In the genomic region with DNA sequence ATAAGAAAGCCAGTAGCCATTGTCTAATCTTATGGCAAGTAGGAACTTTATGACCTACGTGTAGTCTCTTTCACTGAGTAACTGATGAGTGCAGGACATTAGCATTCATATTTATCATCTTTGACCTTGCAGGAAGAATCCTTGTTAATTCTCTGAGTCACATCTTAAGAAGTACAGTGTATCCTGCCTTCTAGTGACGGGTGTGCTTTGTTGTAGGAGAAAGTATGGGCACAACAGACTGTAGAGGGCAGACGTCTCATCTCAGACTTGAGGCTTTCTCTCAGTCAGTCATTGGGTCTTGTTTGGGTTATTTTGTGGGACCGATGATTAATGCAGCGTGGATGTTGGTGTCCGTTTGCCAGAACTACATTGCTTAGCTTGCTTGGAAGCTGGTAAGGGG, we compare ENCODE assay signal across 12 cellular contexts. TPM values are rescaled to one million over a fixed set of nuclear protein-coding genes. Genes with fewer than 3 reads are reported as not detected.
DNase-seq lines count a peak whose midpoint lies in the region; ATAC-seq, FAIRE-seq and TF ChIP-seq lines count a peak whose summit lies in the region.
"Had no signal": no experiment of that assay in that cellular context is flagged by ENCODE, and none has a peak within 500 bp of the region (broad histone marks: within the 10 kb centered on the region; RNA-seq: fewer than 3 reads in every experiment).

No MANE protein-coding gene starts in this region.

- H3K36me3 ChIP-seq in astrocyte (ENCODE audit: insufficient read depth, low read length), result peaks cover 12% of the 10 kb centered on the region

- H2AFZ ChIP-seq in astrocyte (ENCODE audit: low read depth, low read length), result no peak overlapping the region

- no peaks in the 10 kb centered on the region for H3K27me3 Mint-ChIP-seq in astrocyte (ENCODE audit: low read depth, unreplicated experiment)

- no peak overlapping the region for H3K4me3 Mint-ChIP-seq in astrocyte (ENCODE audit: unreplicated experiment)
- H3K4me3 Mint-ChIP-seq: activated T-cell treated with anti-CD3 and anti-CD28 coated beads, Interleukin-2, amount 50 U/mL, for 72 hours had no signal

- peak; percentile 99 for FAIRE-seq in astrocyte (lab: Jason Lieb, UNC)
- FAIRE-seq: islet of Langerhans had no signal

- H3K9ac ChIP-seq in astrocyte (ENCODE audit: low read length), result peak overlapping the region; percentile 56

- peaks cover 9% of the 10 kb centered on the region for H3K4me1 Mint-ChIP-seq in astrocyte (ENCODE audit: low read depth, unreplicated experiment)

- POLR2A ChIA-PET in AG04450 (lab: Yijun Ruan, JAX), result interaction anchor here (0.6 kb wide), 1 partner anchor 92 kb away, joined by 5 read pairs; no protein-coding TSS in a partner anchor

- peak; percentile 76 for DNase-seq in AG04450 (ENCODE audit: low read depth, low spot score)
- peak; percentile 95 for DNase-seq in HT1080 (ENCODE audit: low read depth)
- DNase-seq in astrocyte (ENCODE audit: low read depth), result peak; percentile 94
- DNase-seq in iris pigment epithelial cell (ENCODE audit: low read depth), result peak; percentile 99
- no peak for DNase-seq in activated CD8-positive, alpha-beta memory T cell treated with anti-CD3 and anti-CD28 coated beads for 24 hours
- no peak for DNase-seq in activated CD8-positive, alpha-beta memory T cell treated with anti-CD3 and anti-CD28 coated beads, Interleukin-2, amount 50 U/mL, for 48 hours
- DNase-seq in midbrain (lab: John Stamatoyannopoulos, UW), result no peak
- DNase-seq: activated T-cell treated with anti-CD3 and anti-CD28 coated beads, Interleukin-2, amount 50 U/mL, for 72 hours; NCI-H774 had no signal

- H3K9me3 Mint-ChIP-seq in astrocyte (ENCODE audit: unreplicated experiment), result no peaks in the 10 kb centered on the region
- H3K9me3 Mint-ChIP-seq: activated T-cell treated with anti-CD3 and anti-CD28 coated beads, Interleukin-2, amount 50 U/mL, for 72 hours had no signal

- TF ChIP-seq CTCF in AG04450 (IDR thresholded peaks at IDR 0.05; ENCODE audit: low read depth, low read length) (peak; percentile 72), astrocyte (IDR thresholded peaks at IDR 0.05; ENCODE audit: insufficient read depth, low read depth, low read length) (peak; percentile 56)

- no peak overlapping the region for H3K27ac ChIP-seq in AG04450 (ENCODE audit: low read depth, low read length)
- H3K27ac ChIP-seq in astrocyte (ENCODE audit: low read depth, low read length), result peak overlapping the region; percentile 71
- H3K27ac ChIP-seq: C4-2B had no signal

- peaks cover 14% of the 10 kb centered on the region for H3K4me1 ChIP-seq in astrocyte (ENCODE audit: insufficient read depth, low read length)

- peaks cover 14% of the 10 kb centered on the region for H3K79me2 ChIP-seq in astrocyte (ENCODE audit: insufficient read depth, low read length)

- peak overlapping the region; percentile 36 for H3K4me2 ChIP-seq in astrocyte (ENCODE audit: low read length)

- no peak overlapping the region for H3K27ac Mint-ChIP-seq in astrocyte (ENCODE audit: unreplicated experiment)
- H3K27ac Mint-ChIP-seq: activated T-cell treated with anti-CD3 and anti-CD28 coated beads, Interleukin-2, amount 50 U/mL, for 72 hours had no signal

- no peaks in the 10 kb centered on the region for H4K20me1 ChIP-seq in astrocyte (ENCODE audit: insufficient read depth, low read length)

- H3K27me3 ChIP-seq in AG04450 (ENCODE audit: control insufficient read depth, insufficient read depth, low read length) (no peaks in the 10 kb centered on the region), astrocyte (ENCODE audit: insufficient read depth, low read length) (no peaks in the 10 kb centered on the region)

- ATAC-seq in GM21786 (IDR thresholded peaks at IDR 0.05; ENCODE audit: unreplicated experiment), result no peak
- ATAC-seq: activated T-cell treated with anti-CD3 and anti-CD28 coated beads, Interleukin-2, amount 50 U/mL, for 72 hours had no signal

- H3K9me3 ChIP-seq in AG04450 (ENCODE audit: control insufficient read depth, insufficient read depth, low read length) (no peaks in the 10 kb centered on the region), astrocyte (ENCODE audit: insufficient read depth, low read depth, low read length) (no peaks in the 10 kb centered on the region)

- peaks cover 2% of the 10 kb centered on the region for H3K36me3 Mint-ChIP-seq in astrocyte (ENCODE audit: low read depth, unreplicated experiment)

- CTCF ChIA-PET in AG04450 (lab: Charles Lee), result interaction anchor here (0.6 to 1.7 kb wide), 10 partner anchors 15 to 187 kb away, joined by 3 to 7 read pairs (median 4); no protein-coding TSS in a partner anchor

- H3K4me3 ChIP-seq in AG04450 (ENCODE audit: low read depth, low read length) (no peak overlapping the region), astrocyte (ENCODE audit: insufficient read depth, low read depth, low read length) (no peak overlapping the region)

RNA-seq across cellular contexts. Expression of gene RNF214, which starts 6.8 kb away (rescaled TPM):
- 15.1 and 15.2 TPM in 2 replicates for polyA plus RNA-seq in AG04450 (2011; rRNA removed)
- 42.4 and 52.5 TPM in 2 replicates for polyA minus RNA-seq in AG04450 (2011; rRNA and poly(A)+ RNA removed)
- total RNA-seq in HT1080 (2014; rRNA removed; shearing (Covaris generic)), result 7.5 and 9.3 TPM in 2 replicates
- 13.8 and 15.5 TPM in 2 replicates for polyA plus RNA-seq in HT1080 (2015; cell fraction: cytosol; rRNA removed)
- polyA plus RNA-seq in HT1080 (2015; cell fraction: nucleus; rRNA removed), result 24.4 and 28.0 TPM in 2 replicates
- 20.7 and 23.6 TPM in 2 replicates for total RNA-seq in astrocyte

RNA-seq across cellular contexts. Expression of gene PCSK7, which starts 7.4 kb away (rescaled TPM):
- polyA plus RNA-seq in AG04450 (2011; rRNA removed), result 23.5 and 26.9 TPM in 2 replicates
- polyA minus RNA-seq in AG04450 (2011; rRNA and poly(A)+ RNA removed), result 35.1 and 40.0 TPM in 2 replicates
- 39.6 and 45.7 TPM in 2 replicates for total RNA-seq in HT1080 (2014; rRNA removed; shearing (Covaris generic))
- 23.4 and 26.4 TPM in 2 replicates for polyA plus RNA-seq in HT1080 (2015; cell fraction: cytosol; rRNA removed)
- 62.4 and 77.0 TPM in 2 replicates for polyA plus RNA-seq in HT1080 (2015; cell fraction: nucleus; rRNA removed)
- 43.6 and 53.3 TPM in 2 replicates for total RNA-seq in astrocyte

RNA-seq across cellular contexts. Expression of gene TAGLN, which starts 40.1 kb away (rescaled TPM):
- polyA plus RNA-seq in AG04450 (2011; rRNA removed), result 3,100 and 3,444 TPM in 2 replicates
- 838 and 956 TPM in 2 replicates for polyA minus RNA-seq in AG04450 (2011; rRNA and poly(A)+ RNA removed)
- total RNA-seq in HT1080 (2014; rRNA removed; shearing (Covaris generic)), result 26.6 and 29.8 TPM in 2 replicates
- 45.6 and 57.0 TPM in 2 replicates for polyA plus RNA-seq in HT1080 (2015; cell fraction: cytosol; rRNA removed)
- polyA plus RNA-seq in HT1080 (2015; cell fraction: nucleus; rRNA removed), result 36.7 and 41.3 TPM in 2 replicates
- total RNA-seq in astrocyte, result 3,676 and 4,004 TPM in 2 replicates

RNA-seq across cellular contexts. Expression of gene BACE1-AS, which starts 51.9 kb away (rescaled TPM):
- polyA plus RNA-seq in AG04450 (2011; rRNA removed), result 5.4 and 6.3 TPM in 2 replicates
- polyA minus RNA-seq in AG04450 (2011; rRNA and poly(A)+ RNA removed), result 10.5 and 13.8 TPM in 2 replicates
- 1.3 and 3.8 TPM in 2 replicates for total RNA-seq in HT1080 (2014; rRNA removed; shearing (Covaris generic))
- polyA plus RNA-seq in HT1080 (2015; cell fraction: cytosol; rRNA removed), result 3.1 and 3.9 TPM in 2 replicates
- 9.1 and 10.3 TPM in 2 replicates for polyA plus RNA-seq in HT1080 (2015; cell fraction: nucleus; rRNA removed)
- 6.7 and 6.8 TPM in 2 replicates for total RNA-seq in astrocyte

Comparison
In these comparisons a context has a peak if more than half of its experiments do, and no peak if none do; other contexts are left out.
1. DNase-seq: peak in AG04450 (single experiment), HT1080 (single experiment), astrocyte (single experiment) and iris pigment epithelial cell (single experiment); none in activated CD8-positive, alpha-beta memory T cell treated with anti-CD3 and anti-CD28 coated beads for 24 hours (single experiment), activated CD8-positive, alpha-beta memory T cell treated with anti-CD3 and anti-CD28 coated beads, Interleukin-2, amount 50 U/mL, for 48 hours (single experiment) and midbrain (single experiment).
2. RNA of gene TAGLN, which starts 40.1 kb away (total RNA-seq): 3,676 to 4,004 TPM in astrocyte; 26.6 to 29.8 TPM in HT1080; every median in the first group is over 100 times any median in the second.